31 cellular contexts compared by ENCODE assay signal in genomic region chr6:133730881-133731280, GRCh38.
DNase-seq lines count a peak whose midpoint lies in the region; FAIRE-seq and TF ChIP-seq lines count a peak whose summit lies in the region.
"Had no signal": no experiment of that assay in that cellular context is flagged by ENCODE, and none has a peak within 500 bp of the region (broad histone marks: within the 10 kb centered on the region; RNA-seq: fewer than 3 reads in every experiment).

No MANE protein-coding gene starts in this region.

- H3K9ac ChIP-seq in astrocyte (ENCODE audit: low read length): no peak overlapping the region

- H3K4me2 ChIP-seq in astrocyte (ENCODE audit: low read length): no peak overlapping the region

- no peaks in the 10 kb centered on the region for H3K4me1 Mint-ChIP-seq in astrocyte (ENCODE audit: low read depth, unreplicated experiment)
- H3K4me1 Mint-ChIP-seq: H9; stimulated activated naive CD8-positive, alpha-beta T cell treated with anti-CD3 and anti-CD28 coated beads, Interleukin-15, amount 100 ng/mL, for 72 hours; T-cell had no signal

- no peak overlapping the region for H2AFZ ChIP-seq in astrocyte (ENCODE audit: low read depth, low read length)

- H3K36me3 ChIP-seq in astrocyte (ENCODE audit: insufficient read depth, low read length) (no peaks in the 10 kb centered on the region), vagina (no peaks in the 10 kb centered on the region), tibial artery (peaks cover 0 to 4% (median 0%) of the 10 kb centered on the region in 3 donors), ovary (no peaks in the 10 kb centered on the region)
- H3K36me3 ChIP-seq: BE2C, neutrophil, SJCRH30, spleen, tibial nerve had no signal

- H3K27me3 ChIP-seq in astrocyte (ENCODE audit: insufficient read depth, low read length) (no peaks in the 10 kb centered on the region), vagina (no peaks in the 10 kb centered on the region), tibial artery (no peaks in the 10 kb centered on the region), ovary (no peaks in the 10 kb centered on the region)
- H3K27me3 ChIP-seq: neutrophil, SJCRH30, spleen, tibial nerve had no signal

- H3K4me3 ChIP-seq in astrocyte (ENCODE audit: insufficient read depth, low read depth, low read length) (no peak overlapping the region), foreskin fibroblast (ENCODE audit: low read depth in 1 of 2, low read length in 2 of 2) (no peak overlapping the region), vagina (no peak overlapping the region), tibial artery (no peak overlapping the region), ovary (no peak overlapping the region)
- H3K4me3 ChIP-seq: lung, SJCRH30, spleen, tibial nerve had no signal

- in situ Hi-C loops in GM13977 (cut with MboI; ENCODE audit: low pct_unique_long_range_greater_than_20kb, low sequenced_read_pairs, unreplicated experiment): no loop called here

- DNase-seq in NCI-H2171 treated with DMSO at 0.1 percent for 48 hours (lab: John Stamatoyannopoulos, UW): peak; percentile 16
- no peak for DNase-seq in NCI-H2171 (lab: John Stamatoyannopoulos, UW)
- DNase-seq in astrocyte (ENCODE audit: low read depth): peak; percentile 10
- DNase-seq in foreskin fibroblast: peak; percentile 39 to 58
- no peak for DNase-seq in vagina (ENCODE audit: extremely low spot score in 2 of 2)
- no peak for DNase-seq in GM13977 (ENCODE audit: low spot score)
- no peak for DNase-seq in tibial artery
- no peak for DNase-seq in ovary
- DNase-seq: activated CD4-positive, CD25-positive, alpha-beta regulatory T cell treated with anti-CD3 and anti-CD28 coated beads, Interleukin-2, amount 50 U/mL, for 72 hours; activated naive CD4-positive, alpha-beta T cell; activated T-cell treated with anti-CD3 and anti-CD28 coated beads, Interleukin-2, amount 50 U/mL, for 24 hours; amniotic stem cell; BE2C; COR-L47; H9; islet precursor cell; NCI-H146; NCI-H2227 treated with DMSO at 0.1 percent for 48 hours; NCI-H82; spleen; stimulated activated CD4-positive, alpha-beta T cell treated with anti-CD3 and anti-CD28 coated beads, Interleukin-4, amount 100 ng/mL, for 1 hour; stimulated activated naive CD8-positive, alpha-beta T cell treated with anti-CD3 and anti-CD28 coated beads, Interleukin-15, amount 100 ng/mL, for 72 hours; T-cell had no signal

- H3K27ac Mint-ChIP-seq in astrocyte (ENCODE audit: unreplicated experiment): no peak overlapping the region
- H3K27ac Mint-ChIP-seq: activated T-cell treated with anti-CD3 and anti-CD28 coated beads, Interleukin-2, amount 50 U/mL, for 24 hours; H9; stimulated activated naive CD8-positive, alpha-beta T cell treated with anti-CD3 and anti-CD28 coated beads, Interleukin-15, amount 100 ng/mL, for 72 hours; T-cell had no signal

- H3K9me3 ChIP-seq in astrocyte (ENCODE audit: insufficient read depth, low read depth, low read length): no peaks in the 10 kb centered on the region
- H3K9me3 ChIP-seq in vagina: no peaks in the 10 kb centered on the region
- H3K9me3 ChIP-seq in tibial artery: peaks cover 0 to 27% (median 16%) of the 10 kb centered on the region in 3 donors
- H3K9me3 ChIP-seq in ovary: no peaks in the 10 kb centered on the region
- H3K9me3 ChIP-seq: BE2C, neutrophil had no signal

- TF ChIP-seq EP300 in ovary (IDR thresholded peaks at IDR 0.05): no peak

- no peak for FAIRE-seq in astrocyte (lab: Jason Lieb, UNC)
- FAIRE-seq: A204.1, GM18507 had no signal

- H3K4me1 ChIP-seq in astrocyte (ENCODE audit: insufficient read depth, low read length) (peaks cover 3% of the 10 kb centered on the region), vagina (no peaks in the 10 kb centered on the region), tibial artery (no peaks in the 10 kb centered on the region), ovary (ENCODE audit: insufficient read depth) (no peaks in the 10 kb centered on the region)
- H3K4me1 ChIP-seq: BE2C, SJCRH30, spleen, tibial nerve had no signal

- H3K79me2 ChIP-seq in astrocyte (ENCODE audit: insufficient read depth, low read length): no peaks in the 10 kb centered on the region

- WGBS in ovary, 3 donors: 21 to 39% (median 35%) methylated on average over 4 of the region's 4 CpGs

- H4K20me1 ChIP-seq in astrocyte (ENCODE audit: insufficient read depth, low read length): no peaks in the 10 kb centered on the region

- TF ChIP-seq CTCF in astrocyte (IDR thresholded peaks at IDR 0.05; ENCODE audit: insufficient read depth, low read depth, low read length) (no peak), foreskin fibroblast (IDR thresholded peaks at IDR 0.05; ENCODE audit: low read depth, low read length) (no peak), vagina (IDR thresholded peaks at IDR 0.05) (no peak), GM13977 (IDR thresholded peaks at IDR 0.05; ENCODE audit: extremely low read depth, insufficient read depth, missing control alignments) (no peak), tibial artery (IDR thresholded peaks at IDR 0.05) (no peak), ovary (IDR thresholded peaks at IDR 0.05) (no peak)

- H3K36me3 Mint-ChIP-seq in astrocyte (ENCODE audit: low read depth, unreplicated experiment): no peaks in the 10 kb centered on the region
- H3K36me3 Mint-ChIP-seq: T-cell had no signal

- intact Hi-C loops in vagina (cut with DNase I) (no loop called here), tibial artery (cut with DNase I; ENCODE audit: low total_unique reads) (no loop called here), ovary (cut with DNase I) (no loop called here)

- H3K9me3 Mint-ChIP-seq in astrocyte (ENCODE audit: unreplicated experiment): peaks cover 12% of the 10 kb centered on the region

- H3K27ac ChIP-seq in astrocyte (ENCODE audit: low read depth, low read length) (no peak overlapping the region), vagina (peak overlapping the region; percentile 8), tibial artery (no peak overlapping the region), ovary (no peak overlapping the region)
- H3K27ac ChIP-seq: epithelial cell of prostate, HL-60, neutrophil, SJCRH30, tibial nerve had no signal

- no peaks in the 10 kb centered on the region for H3K27me3 Mint-ChIP-seq in astrocyte (ENCODE audit: low read depth, unreplicated experiment)
- H3K27me3 Mint-ChIP-seq: stimulated activated naive CD8-positive, alpha-beta T cell treated with anti-CD3 and anti-CD28 coated beads, Interleukin-15, amount 100 ng/mL, for 72 hours; T-cell had no signal

- TF ChIP-seq POLR2A in vagina (IDR thresholded peaks at IDR 0.05) (no peak), ovary (IDR thresholded peaks at IDR 0.05) (no peak)

- no peak overlapping the region for H3K4me3 Mint-ChIP-seq in astrocyte (ENCODE audit: unreplicated experiment)
- H3K4me3 Mint-ChIP-seq: activated T-cell treated with anti-CD3 and anti-CD28 coated beads, Interleukin-2, amount 50 U/mL, for 24 hours; H9; stimulated activated naive CD8-positive, alpha-beta T cell treated with anti-CD3 and anti-CD28 coated beads, Interleukin-15, amount 100 ng/mL, for 72 hours; T-cell had no signal

Comparison
In these comparisons a context has a peak if more than half of its experiments do, and no peak if none do; other contexts are left out.
1. DNase-seq: peak in NCI-H2171 treated with DMSO at 0.1 percent for 48 hours (single experiment), astrocyte (single experiment) and foreskin fibroblast (2 of 2); none in NCI-H2171 (single experiment), vagina (0 of 2), GM13977 (single experiment), tibial artery (0 of 2) and ovary (0 of 5).